1 cellular context compared by ENCODE assay signal in the genomic region with DNA sequence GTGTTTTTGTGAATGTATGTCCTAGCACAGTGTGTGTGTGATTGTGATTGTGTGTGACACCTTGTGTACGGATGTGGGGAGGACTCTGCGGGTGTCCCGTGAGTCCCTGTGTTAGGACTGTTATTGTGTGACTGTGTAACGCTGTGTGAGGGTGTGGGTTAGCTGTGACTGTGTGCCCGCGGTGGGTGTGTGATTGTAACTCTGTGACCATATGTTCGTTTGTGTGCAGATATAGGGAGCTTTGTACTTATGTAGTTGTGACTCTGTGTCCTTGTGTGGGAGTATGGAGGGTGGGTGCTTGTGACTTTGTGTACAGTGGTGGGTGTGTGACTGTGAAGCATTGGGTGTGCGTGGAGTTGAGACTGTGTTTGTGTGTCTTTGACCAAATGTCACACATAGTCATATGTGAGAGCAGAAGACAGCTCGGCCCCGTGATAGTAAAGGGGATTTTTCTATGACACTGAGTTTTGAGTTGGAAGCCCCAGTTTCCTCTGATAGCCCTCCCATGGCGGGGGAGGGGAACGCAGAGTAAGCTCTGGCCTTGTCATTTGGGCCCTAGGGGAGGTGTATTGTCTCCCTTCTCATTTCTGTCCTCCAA.
TF ChIP-seq lines count a peak whose summit lies in the region.

No MANE protein-coding gene starts in this region.

TF ChIP-seq in K562, 482 proteins besides CTCF, POLR2A, EP300 and RAD21 (continued from another document and continues in another):
- no peak; the same call in none of the 2 replicates for TF ChIP-seq ZNF766 (CRISPR knock-in tag; conservative IDR thresholded peaks at IDR 0.05)
- TF ChIP-seq, protein P1, sequence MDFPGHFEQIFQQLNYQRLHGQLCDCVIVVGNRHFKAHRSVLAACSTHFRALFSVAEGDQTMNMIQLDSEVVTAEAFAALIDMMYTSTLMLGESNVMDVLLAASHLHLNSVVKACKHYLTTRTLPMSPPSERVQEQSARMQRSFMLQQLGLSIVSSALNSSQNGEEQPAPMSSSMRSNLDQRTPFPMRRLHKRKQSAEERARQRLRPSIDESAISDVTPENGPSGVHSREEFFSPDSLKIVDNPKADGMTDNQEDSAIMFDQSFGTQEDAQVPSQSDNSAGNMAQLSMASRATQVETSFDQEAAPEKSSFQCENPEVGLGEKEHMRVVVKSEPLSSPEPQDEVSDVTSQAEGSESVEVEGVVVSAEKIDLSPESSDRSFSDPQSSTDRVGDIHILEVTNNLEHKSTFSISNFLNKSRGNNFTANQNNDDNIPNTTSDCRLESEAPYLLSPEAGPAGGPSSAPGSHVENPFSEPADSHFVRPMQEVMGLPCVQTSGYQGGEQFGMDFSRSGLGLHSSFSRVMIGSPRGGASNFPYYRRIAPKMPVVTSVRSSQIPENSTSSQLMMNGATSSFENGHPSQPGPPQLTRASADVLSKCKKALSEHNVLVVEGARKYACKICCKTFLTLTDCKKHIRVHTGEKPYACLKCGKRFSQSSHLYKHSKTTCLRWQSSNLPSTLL (IDR thresholded peaks at IDR 0.05), result peak; percentile 39; the same call in 1 of the 2 replicates
- TF ChIP-seq, protein P2, sequence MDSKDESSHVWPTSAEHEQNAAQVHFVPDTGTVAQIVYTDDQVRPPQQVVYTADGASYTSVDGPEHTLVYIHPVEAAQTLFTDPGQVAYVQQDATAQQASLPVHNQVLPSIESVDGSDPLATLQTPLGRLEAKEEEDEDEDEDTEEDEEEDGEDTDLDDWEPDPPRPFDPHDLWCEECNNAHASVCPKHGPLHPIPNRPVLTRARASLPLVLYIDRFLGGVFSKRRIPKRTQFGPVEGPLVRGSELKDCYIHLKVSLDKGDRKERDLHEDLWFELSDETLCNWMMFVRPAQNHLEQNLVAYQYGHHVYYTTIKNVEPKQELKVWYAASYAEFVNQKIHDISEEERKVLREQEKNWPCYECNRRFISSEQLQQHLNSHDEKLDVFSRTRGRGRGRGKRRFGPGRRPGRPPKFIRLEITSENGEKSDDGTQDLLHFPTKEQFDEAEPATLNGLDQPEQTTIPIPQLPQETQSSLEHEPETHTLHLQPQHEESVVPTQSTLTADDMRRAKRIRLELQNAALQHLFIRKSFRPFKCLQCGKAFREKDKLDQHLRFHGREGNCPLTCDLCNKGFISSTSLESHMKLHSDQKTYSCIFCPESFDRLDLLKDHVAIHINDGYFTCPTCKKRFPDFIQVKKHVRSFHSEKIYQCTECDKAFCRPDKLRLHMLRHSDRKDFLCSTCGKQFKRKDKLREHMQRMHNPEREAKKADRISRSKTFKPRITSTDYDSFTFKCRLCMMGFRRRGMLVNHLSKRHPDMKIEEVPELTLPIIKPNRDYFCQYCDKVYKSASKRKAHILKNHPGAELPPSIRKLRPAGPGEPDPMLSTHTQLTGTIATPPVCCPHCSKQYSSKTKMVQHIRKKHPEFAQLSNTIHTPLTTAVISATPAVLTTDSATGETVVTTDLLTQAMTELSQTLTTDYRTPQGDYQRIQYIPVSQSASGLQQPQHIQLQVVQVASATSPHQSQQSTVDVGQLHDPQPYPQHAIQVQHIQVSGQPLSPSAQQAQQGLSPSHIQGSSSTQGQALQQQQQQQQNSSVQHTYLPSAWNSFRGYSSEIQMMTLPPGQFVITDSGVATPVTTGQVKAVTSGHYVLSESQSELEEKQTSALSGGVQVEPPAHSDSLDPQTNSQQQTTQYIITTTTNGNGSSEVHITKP (IDR thresholded peaks at IDR 0.05; ENCODE audit: partially characterized antibody), result no peak
- TF ChIP-seq SRSF7 (optimal IDR thresholded peaks at IDR 0.05; ENCODE audit: low read depth, low read length), result no peak
- no peak for TF ChIP-seq STAT5A (IDR thresholded peaks at IDR 0.05; ENCODE audit: borderline replicate concordance, low read length)
- TF ChIP-seq, protein P3, sequence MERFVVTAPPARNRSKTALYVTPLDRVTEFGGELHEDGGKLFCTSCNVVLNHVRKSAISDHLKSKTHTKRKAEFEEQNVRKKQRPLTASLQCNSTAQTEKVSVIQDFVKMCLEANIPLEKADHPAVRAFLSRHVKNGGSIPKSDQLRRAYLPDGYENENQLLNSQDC (CRISPR knock-in tag; IDR thresholded peaks at IDR 0.05), result no peak
- TF ChIP-seq TAL1 (IDR thresholded peaks at IDR 0.05), result no peak
- TF ChIP-seq, protein P4, sequence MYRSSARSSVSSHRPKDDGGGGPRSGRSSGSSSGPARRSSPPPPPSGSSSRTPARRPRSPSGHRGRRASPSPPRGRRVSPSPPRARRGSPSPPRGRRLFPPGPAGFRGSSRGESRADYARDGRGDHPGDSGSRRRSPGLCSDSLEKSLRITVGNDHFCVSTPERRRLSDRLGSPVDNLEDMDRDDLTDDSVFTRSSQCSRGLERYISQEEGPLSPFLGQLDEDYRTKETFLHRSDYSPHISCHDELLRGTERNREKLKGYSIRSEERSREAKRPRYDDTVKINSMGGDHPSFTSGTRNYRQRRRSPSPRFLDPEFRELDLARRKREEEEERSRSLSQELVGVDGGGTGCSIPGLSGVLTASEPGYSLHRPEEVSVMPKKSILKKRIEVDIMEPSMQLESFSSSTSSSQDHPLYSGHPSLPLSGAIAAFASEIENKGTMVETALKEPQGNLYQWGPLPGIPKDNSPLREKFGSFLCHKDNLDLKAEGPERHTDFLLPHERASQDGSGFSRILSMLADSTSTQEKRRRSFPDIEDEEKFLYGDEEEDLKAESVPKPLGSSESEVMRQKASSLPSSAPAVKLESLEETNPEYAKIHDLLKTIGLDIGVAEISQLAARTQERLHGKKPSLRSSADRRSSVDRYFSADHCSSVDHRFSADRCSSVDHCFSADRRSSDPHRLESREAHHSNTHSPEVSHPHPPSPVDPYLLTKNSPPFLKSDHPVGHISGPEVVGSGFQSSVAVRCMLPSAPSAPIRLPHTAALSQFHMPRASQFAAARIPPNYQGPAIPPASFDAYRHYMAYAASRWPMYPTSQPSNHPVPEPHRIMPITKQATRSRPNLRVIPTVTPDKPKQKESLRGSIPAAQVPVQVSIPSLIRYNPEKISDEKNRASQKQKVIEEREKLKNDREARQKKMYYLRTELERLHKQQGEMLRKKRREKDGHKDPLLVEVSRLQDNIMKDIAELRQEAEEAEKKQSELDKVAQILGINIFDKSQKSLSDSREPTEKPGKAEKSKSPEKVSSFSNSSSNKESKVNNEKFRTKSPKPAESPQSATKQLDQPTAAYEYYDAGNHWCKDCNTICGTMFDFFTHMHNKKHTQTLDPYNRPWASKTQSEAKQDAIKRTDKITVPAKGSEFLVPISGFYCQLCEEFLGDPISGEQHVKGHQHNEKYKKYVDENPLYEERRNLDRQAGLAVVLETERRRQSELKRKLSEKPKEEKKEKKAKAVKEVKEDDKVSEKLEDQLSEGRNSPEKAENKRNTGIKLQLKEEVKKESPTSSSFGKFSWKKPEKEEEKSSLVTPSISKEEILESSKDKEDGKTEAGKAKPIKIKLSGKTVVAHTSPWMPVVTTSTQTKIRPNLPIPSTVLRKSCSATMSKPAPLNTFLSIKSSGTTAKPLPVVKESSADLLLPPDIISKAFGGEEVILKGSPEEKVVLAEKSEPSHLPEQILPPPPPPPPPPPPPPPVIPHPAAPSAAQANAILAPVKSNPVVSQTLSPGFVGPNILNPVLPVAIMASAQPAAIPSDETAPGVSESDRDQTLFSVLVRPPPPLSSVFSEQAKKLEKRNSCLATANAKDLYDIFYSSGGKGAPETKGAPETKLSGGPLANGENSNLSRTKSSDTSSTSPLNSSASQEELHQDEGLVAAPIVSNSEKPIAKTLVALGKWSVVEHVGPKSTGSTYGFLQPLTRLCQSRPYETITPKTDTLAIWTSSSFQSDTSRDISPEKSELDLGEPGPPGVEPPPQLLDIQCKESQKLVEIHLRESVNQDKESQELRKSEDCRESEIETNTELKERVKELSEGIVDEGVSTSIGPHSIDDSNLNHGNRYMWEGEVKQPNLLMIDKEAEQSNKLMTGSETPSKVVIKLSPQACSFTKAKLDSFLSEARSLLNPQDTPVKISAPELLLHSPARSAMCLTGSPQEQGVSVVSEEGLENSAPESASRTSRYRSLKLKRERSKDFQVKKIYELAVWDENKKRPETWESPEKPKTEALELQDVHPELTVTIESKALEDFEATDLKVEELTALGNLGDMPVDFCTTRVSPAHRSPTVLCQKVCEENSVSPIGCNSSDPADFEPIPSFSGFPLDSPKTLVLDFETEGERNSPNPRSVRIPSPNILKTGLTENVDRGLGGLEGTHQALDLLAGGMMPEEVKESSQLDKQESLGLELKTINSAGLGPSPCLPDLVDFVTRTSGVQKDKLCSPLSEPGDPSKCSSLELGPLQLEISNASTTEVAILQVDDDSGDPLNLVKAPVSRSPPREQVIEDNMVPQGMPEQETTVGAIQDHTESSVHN (IDR thresholded peaks at IDR 0.05; ENCODE audit: borderline replicate concordance in 1 of 2, low read depth in 1 of 2), result no peak
- TF ChIP-seq LARP7 (IDR thresholded peaks at IDR 0.05), result peak; percentile 88; the same call in 1 of the 2 replicates
- no peak for TF ChIP-seq ZNF274 (IDR thresholded peaks at IDR 0.05; ENCODE audit: borderline replicate concordance, low read depth, low read length)
- TF ChIP-seq E2F3 (CRISPR knock-in tag; IDR thresholded peaks at IDR 0.05), result no peak
- TF ChIP-seq MYNN (IDR thresholded peaks at IDR 0.05), result no peak
- no peak for TF ChIP-seq MYNN (CRISPR knock-in tag; IDR thresholded peaks at IDR 0.05)
- TF ChIP-seq MED1 (CRISPR knock-in tag; IDR thresholded peaks at IDR 0.05; ENCODE audit: borderline replicate concordance), result no peak
- no peak for TF ChIP-seq ZNF12 (CRISPR knock-in tag; IDR thresholded peaks at IDR 0.05)
- TF ChIP-seq, protein P5, sequence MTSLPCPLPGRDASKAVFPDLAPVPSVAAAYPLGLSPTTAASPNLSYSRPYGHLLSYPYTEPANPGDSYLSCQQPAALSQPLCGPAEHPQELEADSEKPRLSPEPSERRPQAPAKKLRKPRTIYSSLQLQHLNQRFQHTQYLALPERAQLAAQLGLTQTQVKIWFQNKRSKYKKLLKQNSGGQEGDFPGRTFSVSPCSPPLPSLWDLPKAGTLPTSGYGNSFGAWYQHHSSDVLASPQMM (CRISPR knock-in tag; IDR thresholded peaks at IDR 0.05), result no peak
- TF ChIP-seq ZBTB7A (IDR thresholded peaks at IDR 0.05; ENCODE audit: borderline replicate concordance, control insufficient read depth, low read depth, low read length), result no peak
- no peak for TF ChIP-seq FOXJ2 (tag; IDR thresholded peaks at IDR 0.05)
- TF ChIP-seq, protein P6, sequence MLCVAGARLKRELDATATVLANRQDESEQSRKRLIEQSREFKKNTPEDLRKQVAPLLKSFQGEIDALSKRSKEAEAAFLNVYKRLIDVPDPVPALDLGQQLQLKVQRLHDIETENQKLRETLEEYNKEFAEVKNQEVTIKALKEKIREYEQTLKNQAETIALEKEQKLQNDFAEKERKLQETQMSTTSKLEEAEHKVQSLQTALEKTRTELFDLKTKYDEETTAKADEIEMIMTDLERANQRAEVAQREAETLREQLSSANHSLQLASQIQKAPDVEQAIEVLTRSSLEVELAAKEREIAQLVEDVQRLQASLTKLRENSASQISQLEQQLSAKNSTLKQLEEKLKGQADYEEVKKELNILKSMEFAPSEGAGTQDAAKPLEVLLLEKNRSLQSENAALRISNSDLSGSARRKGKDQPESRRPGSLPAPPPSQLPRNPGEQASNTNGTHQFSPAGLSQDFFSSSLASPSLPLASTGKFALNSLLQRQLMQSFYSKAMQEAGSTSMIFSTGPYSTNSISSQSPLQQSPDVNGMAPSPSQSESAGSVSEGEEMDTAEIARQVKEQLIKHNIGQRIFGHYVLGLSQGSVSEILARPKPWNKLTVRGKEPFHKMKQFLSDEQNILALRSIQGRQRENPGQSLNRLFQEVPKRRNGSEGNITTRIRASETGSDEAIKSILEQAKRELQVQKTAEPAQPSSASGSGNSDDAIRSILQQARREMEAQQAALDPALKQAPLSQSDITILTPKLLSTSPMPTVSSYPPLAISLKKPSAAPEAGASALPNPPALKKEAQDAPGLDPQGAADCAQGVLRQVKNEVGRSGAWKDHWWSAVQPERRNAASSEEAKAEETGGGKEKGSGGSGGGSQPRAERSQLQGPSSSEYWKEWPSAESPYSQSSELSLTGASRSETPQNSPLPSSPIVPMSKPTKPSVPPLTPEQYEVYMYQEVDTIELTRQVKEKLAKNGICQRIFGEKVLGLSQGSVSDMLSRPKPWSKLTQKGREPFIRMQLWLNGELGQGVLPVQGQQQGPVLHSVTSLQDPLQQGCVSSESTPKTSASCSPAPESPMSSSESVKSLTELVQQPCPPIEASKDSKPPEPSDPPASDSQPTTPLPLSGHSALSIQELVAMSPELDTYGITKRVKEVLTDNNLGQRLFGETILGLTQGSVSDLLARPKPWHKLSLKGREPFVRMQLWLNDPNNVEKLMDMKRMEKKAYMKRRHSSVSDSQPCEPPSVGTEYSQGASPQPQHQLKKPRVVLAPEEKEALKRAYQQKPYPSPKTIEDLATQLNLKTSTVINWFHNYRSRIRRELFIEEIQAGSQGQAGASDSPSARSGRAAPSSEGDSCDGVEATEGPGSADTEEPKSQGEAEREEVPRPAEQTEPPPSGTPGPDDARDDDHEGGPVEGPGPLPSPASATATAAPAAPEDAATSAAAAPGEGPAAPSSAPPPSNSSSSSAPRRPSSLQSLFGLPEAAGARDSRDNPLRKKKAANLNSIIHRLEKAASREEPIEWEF (CRISPR knock-in tag; IDR thresholded peaks at IDR 0.05), result no peak
- TF ChIP-seq PURB (CRISPR knock-in tag; IDR thresholded peaks at IDR 0.05; ENCODE audit: low read depth), result no peak
- TF ChIP-seq GTF2F1 (IDR thresholded peaks at IDR 0.05; ENCODE audit: low read depth, low read length), result no peak
- TF ChIP-seq, protein P7, sequence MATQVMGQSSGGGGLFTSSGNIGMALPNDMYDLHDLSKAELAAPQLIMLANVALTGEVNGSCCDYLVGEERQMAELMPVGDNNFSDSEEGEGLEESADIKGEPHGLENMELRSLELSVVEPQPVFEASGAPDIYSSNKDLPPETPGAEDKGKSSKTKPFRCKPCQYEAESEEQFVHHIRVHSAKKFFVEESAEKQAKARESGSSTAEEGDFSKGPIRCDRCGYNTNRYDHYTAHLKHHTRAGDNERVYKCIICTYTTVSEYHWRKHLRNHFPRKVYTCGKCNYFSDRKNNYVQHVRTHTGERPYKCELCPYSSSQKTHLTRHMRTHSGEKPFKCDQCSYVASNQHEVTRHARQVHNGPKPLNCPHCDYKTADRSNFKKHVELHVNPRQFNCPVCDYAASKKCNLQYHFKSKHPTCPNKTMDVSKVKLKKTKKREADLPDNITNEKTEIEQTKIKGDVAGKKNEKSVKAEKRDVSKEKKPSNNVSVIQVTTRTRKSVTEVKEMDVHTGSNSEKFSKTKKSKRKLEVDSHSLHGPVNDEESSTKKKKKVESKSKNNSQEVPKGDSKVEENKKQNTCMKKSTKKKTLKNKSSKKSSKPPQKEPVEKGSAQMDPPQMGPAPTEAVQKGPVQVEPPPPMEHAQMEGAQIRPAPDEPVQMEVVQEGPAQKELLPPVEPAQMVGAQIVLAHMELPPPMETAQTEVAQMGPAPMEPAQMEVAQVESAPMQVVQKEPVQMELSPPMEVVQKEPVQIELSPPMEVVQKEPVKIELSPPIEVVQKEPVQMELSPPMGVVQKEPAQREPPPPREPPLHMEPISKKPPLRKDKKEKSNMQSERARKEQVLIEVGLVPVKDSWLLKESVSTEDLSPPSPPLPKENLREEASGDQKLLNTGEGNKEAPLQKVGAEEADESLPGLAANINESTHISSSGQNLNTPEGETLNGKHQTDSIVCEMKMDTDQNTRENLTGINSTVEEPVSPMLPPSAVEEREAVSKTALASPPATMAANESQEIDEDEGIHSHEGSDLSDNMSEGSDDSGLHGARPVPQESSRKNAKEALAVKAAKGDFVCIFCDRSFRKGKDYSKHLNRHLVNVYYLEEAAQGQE (CRISPR knock-in tag; IDR thresholded peaks at IDR 0.05; ENCODE audit: low read depth), result no peak
- no peak for TF ChIP-seq IRF2 (CRISPR knock-in tag; IDR thresholded peaks at IDR 0.05)
- no peak for TF ChIP-seq ETV6 (IDR thresholded peaks at IDR 0.05; ENCODE audit: borderline replicate concordance in 1 of 2, low read depth in 2 of 2, low read length in 1 of 2)
- TF ChIP-seq ETV6 (CRISPR knock-in tag; IDR thresholded peaks at IDR 0.05; ENCODE audit: borderline replicate concordance), result no peak
- TF ChIP-seq HDAC3 (IDR thresholded peaks at IDR 0.05; ENCODE audit: borderline replicate concordance, partially characterized antibody), result no peak
